Comparison of ENCODE assay signal across 8 cellular contexts in the genomic region with DNA sequence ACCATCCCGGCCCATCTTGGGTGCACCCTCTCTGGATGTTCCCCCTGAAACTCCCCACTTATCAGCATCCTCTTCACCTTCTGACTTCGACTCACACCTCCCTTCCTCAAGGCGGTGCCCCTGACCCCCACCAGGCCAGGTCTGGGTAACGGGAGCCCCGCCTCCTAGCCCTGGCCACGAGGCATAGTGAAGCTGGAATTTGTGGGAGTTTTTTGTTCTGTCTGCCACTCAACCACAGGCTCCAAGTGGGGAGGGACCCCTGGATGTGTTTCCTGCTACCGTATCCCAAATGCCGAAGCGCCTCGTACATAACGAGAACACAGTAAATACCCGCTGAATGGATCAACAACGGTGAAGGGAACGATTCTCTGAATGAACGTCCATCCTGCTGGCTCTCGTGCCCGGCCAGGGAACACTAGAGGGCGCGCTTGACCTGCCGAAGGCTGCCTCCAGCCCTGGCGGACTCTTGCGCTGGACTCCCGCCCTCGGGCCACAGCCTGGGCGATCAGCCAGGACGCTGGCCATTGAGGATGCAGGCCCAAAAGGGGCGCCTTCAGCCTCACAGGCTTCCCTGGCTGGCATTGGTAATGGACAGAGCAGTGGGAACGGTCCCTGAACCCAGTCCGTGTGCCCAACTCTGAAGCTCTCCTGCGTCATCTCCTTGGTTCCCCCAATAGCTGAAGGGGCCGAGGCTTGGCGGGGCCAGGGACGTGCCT. TPM values are rescaled to one million over a fixed set of nuclear protein-coding genes. Genes with fewer than 3 reads are reported as not detected.
DNase-seq lines count a peak whose midpoint lies in the region; ATAC-seq and TF ChIP-seq lines count a peak whose summit lies in the region.

No MANE protein-coding gene starts in this region.

- H3K36me3 ChIP-seq in heart left ventricle (no peaks in the 10 kb centered on the region), vagina (no peaks in the 10 kb centered on the region)

- no peaks in the 10 kb centered on the region for H3K27me3 Mint-ChIP-seq in activated naive CD8-positive, alpha-beta T cell treated with anti-CD3 and anti-CD28 coated beads for 36 hours

- no peaks in the 10 kb centered on the region for H3K27me3 ChIP-seq in heart left ventricle
- H3K27me3 ChIP-seq in vagina: no peaks in the 10 kb centered on the region

- TF ChIP-seq POLR2A in heart left ventricle (IDR thresholded peaks at IDR 0.05) (no peak), vagina (IDR thresholded peaks at IDR 0.05) (no peak)

- H3K27ac ChIP-seq in heart left ventricle (no peak overlapping the region), vagina (no peak overlapping the region)

- intact Hi-C loops in heart left ventricle (cut with DNase I) (loop anchor here (1.0 to 10.0 kb wide), 20 partner anchors 145 to 565 kb away; a partner anchor contains a TSS), posterior vena cava (cut with DNase I) (loop anchor here (5.0 to 10.0 kb wide), 3 partner anchors 185 to 277 kb away; no protein-coding TSS in a partner anchor), vagina (cut with DNase I) (loop anchor here (5.0 kb wide), 1 partner anchor 272 kb away; no protein-coding TSS in a partner anchor)

- no peak overlapping the region for H3K4me3 Mint-ChIP-seq in activated naive CD8-positive, alpha-beta T cell treated with anti-CD3 and anti-CD28 coated beads for 36 hours

- peaks cover 0 to 14% (median 6%) of the 10 kb centered on the region in 12 donors for H3K9me3 ChIP-seq in heart left ventricle
- H3K9me3 ChIP-seq in vagina: peaks cover 11% of the 10 kb centered on the region

- TF ChIP-seq CTCF in heart left ventricle (IDR thresholded peaks at IDR 0.05) (peak; percentile 86 to 98 (median 94)), vagina (IDR thresholded peaks at IDR 0.05) (peak; percentile 80 to 88 (median 85))

- H3K9me3 Mint-ChIP-seq in activated naive CD8-positive, alpha-beta T cell treated with anti-CD3 and anti-CD28 coated beads for 36 hours: peaks cover 10% of the 10 kb centered on the region

- H3K4me1 ChIP-seq in heart left ventricle (peaks cover 0 to 14% (median under 1%) of the 10 kb centered on the region in 12 donors), vagina (peaks cover 13% of the 10 kb centered on the region)

- DNase-seq in DMS153 (lab: John Stamatoyannopoulos, UW) (peak; percentile 0), DMS153 treated with DMSO at 0.1 percent for 48 hours (lab: John Stamatoyannopoulos, UW; ENCODE audit: unreplicated experiment) (no peak), HuH-7 (ENCODE audit: low spot score) (peak; percentile 94), heart left ventricle (peak; percentile 87 to 95 (median 90)), posterior vena cava (ENCODE audit: low spot score) (peak; percentile 97), vagina (ENCODE audit: extremely low spot score in 2 of 2) (no peak)
- peak; percentile 58 for DNase-seq in activated naive CD8-positive, alpha-beta T cell treated with anti-CD3 and anti-CD28 coated beads for 36 hours

- ATAC-seq in SK-N-SH treated with all-trans-retinoic acid at 6 μM for 48 hours (peak; percentile 61; the same call in 2 of the 3 replicates), heart left ventricle (peak; percentile 83 to 94 (median 92))

- H3K36me3 Mint-ChIP-seq in activated naive CD8-positive, alpha-beta T cell treated with anti-CD3 and anti-CD28 coated beads for 36 hours: no peaks in the 10 kb centered on the region

- H3K4me1 Mint-ChIP-seq in activated naive CD8-positive, alpha-beta T cell treated with anti-CD3 and anti-CD28 coated beads for 36 hours: peaks cover 4% of the 10 kb centered on the region

- H3K4me3 ChIP-seq in heart left ventricle: no peak overlapping the region
- H3K4me3 ChIP-seq in vagina: no peak overlapping the region

- 19 to 38% (median 25%) methylated on average over 18 to 33 of the region's 33 CpGs for WGBS in heart left ventricle, 4 donors

- no peak overlapping the region for H3K27ac Mint-ChIP-seq in activated naive CD8-positive, alpha-beta T cell treated with anti-CD3 and anti-CD28 coated beads for 36 hours

TF ChIP-seq in SK-N-SH treated with all-trans-retinoic acid at 6 μM for 48 hours, 23 proteins besides CTCF, POLR2A, EP300 and RAD21:
- no peak for TF ChIP-seq BACH2 (CRISPR knock-in tag; IDR thresholded peaks at IDR 0.05; ENCODE audit: borderline replicate concordance)
- TF ChIP-seq, protein P1, sequence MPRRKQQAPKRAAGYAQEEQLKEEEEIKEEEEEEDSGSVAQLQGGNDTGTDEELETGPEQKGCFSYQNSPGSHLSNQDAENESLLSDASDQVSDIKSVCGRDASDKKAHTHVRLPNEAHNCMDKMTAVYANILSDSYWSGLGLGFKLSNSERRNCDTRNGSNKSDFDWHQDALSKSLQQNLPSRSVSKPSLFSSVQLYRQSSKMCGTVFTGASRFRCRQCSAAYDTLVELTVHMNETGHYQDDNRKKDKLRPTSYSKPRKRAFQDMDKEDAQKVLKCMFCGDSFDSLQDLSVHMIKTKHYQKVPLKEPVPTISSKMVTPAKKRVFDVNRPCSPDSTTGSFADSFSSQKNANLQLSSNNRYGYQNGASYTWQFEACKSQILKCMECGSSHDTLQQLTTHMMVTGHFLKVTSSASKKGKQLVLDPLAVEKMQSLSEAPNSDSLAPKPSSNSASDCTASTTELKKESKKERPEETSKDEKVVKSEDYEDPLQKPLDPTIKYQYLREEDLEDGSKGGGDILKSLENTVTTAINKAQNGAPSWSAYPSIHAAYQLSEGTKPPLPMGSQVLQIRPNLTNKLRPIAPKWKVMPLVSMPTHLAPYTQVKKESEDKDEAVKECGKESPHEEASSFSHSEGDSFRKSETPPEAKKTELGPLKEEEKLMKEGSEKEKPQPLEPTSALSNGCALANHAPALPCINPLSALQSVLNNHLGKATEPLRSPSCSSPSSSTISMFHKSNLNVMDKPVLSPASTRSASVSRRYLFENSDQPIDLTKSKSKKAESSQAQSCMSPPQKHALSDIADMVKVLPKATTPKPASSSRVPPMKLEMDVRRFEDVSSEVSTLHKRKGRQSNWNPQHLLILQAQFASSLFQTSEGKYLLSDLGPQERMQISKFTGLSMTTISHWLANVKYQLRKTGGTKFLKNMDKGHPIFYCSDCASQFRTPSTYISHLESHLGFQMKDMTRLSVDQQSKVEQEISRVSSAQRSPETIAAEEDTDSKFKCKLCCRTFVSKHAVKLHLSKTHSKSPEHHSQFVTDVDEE (CRISPR knock-in tag; IDR thresholded peaks at IDR 0.05): 0 out of 2 replicates have a peak, but pooled peaks have one; percentile 21
- TF ChIP-seq ZFP3 (CRISPR knock-in tag; IDR thresholded peaks at IDR 0.05): no peak
- no peak for TF ChIP-seq ARNTL (CRISPR knock-in tag; IDR thresholded peaks at IDR 0.05; ENCODE audit: borderline replicate concordance, low read depth)
- TF ChIP-seq, protein P2, sequence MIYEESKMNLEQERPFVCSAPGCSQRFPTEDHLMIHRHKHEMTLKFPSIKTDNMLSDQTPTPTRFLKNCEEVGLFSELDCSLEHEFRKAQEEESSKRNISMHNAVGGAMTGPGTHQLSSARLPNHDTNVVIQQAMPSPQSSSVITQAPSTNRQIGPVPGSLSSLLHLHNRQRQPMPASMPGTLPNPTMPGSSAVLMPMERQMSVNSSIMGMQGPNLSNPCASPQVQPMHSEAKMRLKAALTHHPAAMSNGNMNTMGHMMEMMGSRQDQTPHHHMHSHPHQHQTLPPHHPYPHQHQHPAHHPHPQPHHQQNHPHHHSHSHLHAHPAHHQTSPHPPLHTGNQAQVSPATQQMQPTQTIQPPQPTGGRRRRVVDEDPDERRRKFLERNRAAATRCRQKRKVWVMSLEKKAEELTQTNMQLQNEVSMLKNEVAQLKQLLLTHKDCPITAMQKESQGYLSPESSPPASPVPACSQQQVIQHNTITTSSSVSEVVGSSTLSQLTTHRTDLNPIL (CRISPR knock-in tag; IDR thresholded peaks at IDR 0.05; ENCODE audit: low read depth): no peak

RNA-seq across cellular contexts. Expression of a gene that starts 47.3 kb away (rescaled TPM):
- 10 to 100 TPM; 47.4 to 54.8 TPM for total RNA-seq in activated naive CD8-positive, alpha-beta T cell treated with anti-CD3 and anti-CD28 coated beads for 36 hours
- total RNA-seq in heart left ventricle (10 to 100 TPM; 33.3 to 56.2 (median 38.6) TPM), posterior vena cava (10 to 100 TPM; 54.0 to 68.6 TPM), vagina (77.8 TPM)
- 10 to 100 TPM; 21.3 to 41.8 TPM for polyA plus RNA-seq in heart left ventricle

Comparison
In these comparisons a context has a peak if more than half of its experiments do, and no peak if none do; other contexts are left out.
1. DNase-seq: peak in DMS153 (single experiment), HuH-7 (single experiment), activated naive CD8-positive, alpha-beta T cell treated with anti-CD3 and anti-CD28 coated beads for 36 hours (single experiment), heart left ventricle (5 of 5) and posterior vena cava (single experiment); none in DMS153 treated with DMSO at 0.1 percent for 48 hours (single experiment) and vagina (0 of 2).